8 cellular contexts compared by ENCODE assay signal in genomic region chr19:29878973-29879654, GRCh38.
DNase-seq lines count a peak whose midpoint lies in the region; ATAC-seq, FAIRE-seq and TF ChIP-seq lines count a peak whose summit lies in the region.

No MANE protein-coding gene starts in this region.

- H2AFZ ChIP-seq in Karpas-422 (ENCODE audit: low read length), result no peak overlapping the region

- H3K9ac ChIP-seq in Karpas-422 (ENCODE audit: low read length), result no peak overlapping the region

- H3K79me2 ChIP-seq in Karpas-422 (ENCODE audit: low read length), result no peaks in the 10 kb centered on the region

- no peak overlapping the region for H3K4me3 ChIP-seq in Karpas-422 (ENCODE audit: low read length)
- H3K4me3 ChIP-seq in adrenal gland, result no peak overlapping the region

- TF ChIP-seq CTCF in adrenal gland (IDR thresholded peaks at IDR 0.05), result no peak

- TF ChIP-seq POLR2A in adrenal gland (IDR thresholded peaks at IDR 0.05) (no peak), GM12892 (IDR thresholded peaks at IDR 0.05; ENCODE audit: low read depth, low read length) (no peak)

- DNase-seq in EH (ENCODE audit: low read depth), result peak; percentile 61
- DNase-seq in Karpas-422, result peak; percentile 85
- DNase-seq in adrenal gland, result peak in 6 of 7 donors; percentile 17 to 70 (median 56)
- peak; percentile 81 for DNase-seq in myocyte (ENCODE audit: low read depth)
- DNase-seq in NCI-H2081 (lab: John Stamatoyannopoulos, UW), result no peak
- no peak for DNase-seq in GM12892 (ENCODE audit: insufficient read length)
- no peak for DNase-seq in ureter (ENCODE audit: low spot score)

- H3K9me3 ChIP-seq in Karpas-422 (ENCODE audit: low read length) (no peaks in the 10 kb centered on the region), adrenal gland (replicated peaks in 1 of 3) (no peaks in the 10 kb centered on the region)

- intact Hi-C loops in adrenal gland (cut with DNase I), result no loop called here

- H3K27ac ChIP-seq in Karpas-422 (ENCODE audit: low read length) (no peak overlapping the region), adrenal gland (no peak overlapping the region)

- FAIRE-seq in GM12892 (lab: Jason Lieb, UNC), result no peak

- H3K36me3 ChIP-seq in Karpas-422 (ENCODE audit: insufficient read depth, low read length) (no peaks in the 10 kb centered on the region), adrenal gland (replicated peaks in 1 of 2) (no peaks in the 10 kb centered on the region)

- H3K9me2 ChIP-seq in Karpas-422 (replicated peaks; ENCODE audit: insufficient read depth, low read length), result no peaks in the 10 kb centered on the region

- H3K27me3 ChIP-seq in Karpas-422 (ENCODE audit: low read length) (no peaks in the 10 kb centered on the region), adrenal gland (no peaks in the 10 kb centered on the region)

- WGBS in adrenal gland, 4 donors, result 78 to 83% (median 83%) methylated on average over 10 to 17 of the region's 17 CpGs

- H3K4me1 ChIP-seq in Karpas-422 (ENCODE audit: low read length) (peaks cover 15% of the 10 kb centered on the region), adrenal gland (replicated peaks in 1 of 2) (no peaks in the 10 kb centered on the region)

- no peaks in the 10 kb centered on the region for H4K20me1 ChIP-seq in Karpas-422 (ENCODE audit: insufficient read depth, low read depth, low read length)

- no peak overlapping the region for H3K4me2 ChIP-seq in Karpas-422 (ENCODE audit: low read depth, low read length, poor library complexity, severe bottlenecking)

- no peak for ATAC-seq in HG02759 (IDR thresholded peaks at IDR 0.05; ENCODE audit: unreplicated experiment)

Comparison
In these comparisons a context has a peak if more than half of its experiments do, and no peak if none do; other contexts are left out.
1. DNase-seq: peak in EH (single experiment), Karpas-422 (single experiment), adrenal gland (6 of 7) and myocyte (single experiment); none in NCI-H2081 (0 of 2), GM12892 (single experiment) and ureter (single experiment).